ENCODE assay signal across 8 cellular contexts in genomic region chr11:108222686-108223448, GRCh38. TPM values are rescaled to one million over a fixed set of nuclear protein-coding genes. Genes with fewer than 3 reads are reported as not detected.
A peak's percentile ranks its signal among the peaks of the same experiment; 100 is the strongest.
DNase-seq lines count a peak whose midpoint lies in the region; ATAC-seq and TF ChIP-seq lines count a peak whose summit lies in the region.

TSS of gene ATM (plus strand) at chr11:108223067. CDS start at chr11:108227625, 4,558 bp downstream.

- peak; percentile 83 for ATAC-seq in HG03439 (IDR thresholded peaks at IDR 0.05; ENCODE audit: unreplicated experiment)

- H3K9me3 ChIP-seq in BE2C = no peaks in the 10 kb centered on the region

- H3K4me1 ChIP-seq in BE2C = no peaks in the 10 kb centered on the region

- TF ChIP-seq POLR2A in GM19193 (IDR thresholded peaks at IDR 0.05; ENCODE audit: extremely low read depth, insufficient read depth, insufficient read length) = peak; percentile 71

- H3K36me3 ChIP-seq in BE2C = peaks cover 4% of the 10 kb centered on the region

- TF ChIP-seq CTCF in BE2C (IDR thresholded peaks at IDR 0.05; ENCODE audit: low read depth, low read length) = peak; percentile 84

- peak within 1 kb of the TSS; percentile 94 for H3K27ac ChIP-seq in cingulate gyrus (ENCODE audit: low read depth, low read length)
- H3K27ac ChIP-seq in layer of hippocampus (ENCODE audit: low read depth, low read length) = peak within 1 kb of the TSS; percentile 92

- peak within 1 kb of the TSS; percentile 94 for H3K4me3 ChIP-seq in BE2C (ENCODE audit: low read depth, low read length)

- H3K27me3 ChIP-seq in BE2C = no peaks in the 10 kb centered on the region
- H3K27me3 ChIP-seq in layer of hippocampus (ENCODE audit: control insufficient read depth, insufficient read depth, low read length) = no peaks in the 10 kb centered on the region

- DNase-seq in BE2C (peak; percentile 99), NCI-H510A (lab: John Stamatoyannopoulos, UW) (peak; percentile 97)
- peak; percentile 94 to 97 for DNase-seq in activated CD4-positive, alpha-beta T cell treated with anti-CD3 and anti-CD28 coated beads for 24 hours (ENCODE audit: low read depth in 2 of 2)
- DNase-seq in stimulated activated CD4-positive, alpha-beta T cell treated with anti-CD3 and anti-CD28 coated beads, Interleukin-1b, Interleukin-23, amount 100 ng/mL, for 4 hours (ENCODE audit: low read depth in 2 of 2) = peak; percentile 93 to 95

RNA-seq across cellular contexts. Expression of gene ATM, which starts in this region (rescaled TPM):
- polyA plus RNA-seq in BE2C (2012; ENCODE audit: insufficient read depth, insufficient read length, low read depth) = 21.8 TPM

Comparison
In these comparisons a context has a peak if more than half of its experiments do, and no peak if none do; other contexts are left out.
1. Peak in every context shown above with its lines: DNase-seq, ATAC-seq, H3K4me3 ChIP-seq and H3K27ac ChIP-seq.